In the genomic region with DNA sequence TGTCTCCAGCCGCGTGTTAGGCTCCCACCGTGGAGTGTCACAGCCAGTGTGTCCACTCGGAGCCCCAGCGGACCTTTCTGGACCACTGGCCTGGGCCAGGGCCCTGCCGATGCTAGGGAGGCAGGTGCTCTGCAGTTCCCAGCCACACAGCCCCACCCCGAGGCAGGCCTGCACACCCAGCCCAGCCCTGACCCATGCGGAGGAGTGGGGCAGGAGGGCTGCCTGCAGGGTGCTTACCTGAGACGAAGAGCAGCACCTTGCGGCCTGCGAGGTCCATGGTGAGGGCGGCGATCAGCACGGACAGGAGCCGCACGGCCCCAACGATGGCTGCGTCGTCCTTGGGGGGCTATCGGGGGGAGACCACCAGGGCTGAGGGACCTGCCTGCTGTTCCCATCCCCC, we compare ENCODE assay signal across 25 cellular contexts. TPM values are rescaled to one million over a fixed set of nuclear protein-coding genes. Genes with fewer than 3 reads are reported as not detected.
"Had no signal": no experiment of that assay in that cellular context is flagged by ENCODE, and none has a peak within 500 bp of the region (broad histone marks: within the 10 kb centered on the region; RNA-seq: fewer than 3 reads in every experiment).

No MANE protein-coding gene starts in this region.

- H3K9me3 Mint-ChIP-seq: activated B cell treated with CpG ODN at 0.5 μM for 24 hours; activated CD4-positive, alpha-beta memory T cell treated with anti-CD3 and anti-CD28 coated beads, Interleukin-2, amount 10 ng/mL, durations not matched to agents 7 days and 5 days; activated naive CD8-positive, alpha-beta T cell treated with anti-CD3 and anti-CD28 coated beads, Interleukin-2, amount 10 ng/mL, durations not matched to agents 7 days and 5 days; activated T-cell treated with anti-CD3 and anti-CD28 coated beads, Interleukin-2, amount 50 U/mL, for 24 hours; activated T-helper 2 cell treated with anti-CD3 and anti-CD28 coated beads, Interferon-gamma antibody, Interleukin-2, Interleukin-4, amounts not matched to agents 10 μg/mL and 5 μg/mL and 100 μg/mL, durations not matched to agents 14 hours and 24 hours and 36 hours; memory B cell; naive B cell; neural progenitor cell had no signal

- H3K36me3 Mint-ChIP-seq: activated naive CD8-positive, alpha-beta T cell treated with anti-CD3 and anti-CD28 coated beads, Interleukin-2, amount 10 ng/mL, durations not matched to agents 7 days and 5 days; naive B cell; neural progenitor cell had no signal

- H3K4me3 Mint-ChIP-seq: activated B cell treated with CpG ODN at 0.5 μM for 24 hours; activated CD4-positive, alpha-beta memory T cell treated with anti-CD3 and anti-CD28 coated beads, Interleukin-2, amount 10 ng/mL, durations not matched to agents 7 days and 5 days; activated naive CD8-positive, alpha-beta T cell treated with anti-CD3 and anti-CD28 coated beads, Interleukin-2, amount 10 ng/mL, durations not matched to agents 7 days and 5 days; activated T-cell treated with anti-CD3 and anti-CD28 coated beads, Interleukin-2, amount 50 U/mL, for 24 hours; memory B cell; neural progenitor cell had no signal

- DNase-seq: activated B cell treated with CpG ODN at 0.5 μM for 24 hours; activated CD4-positive, alpha-beta memory T cell treated with anti-CD3 and anti-CD28 coated beads, Interleukin-2, amount 10 ng/mL, durations not matched to agents 7 days and 5 days; activated CD4-positive, alpha-beta T cell treated with anti-CD3 and anti-CD28 coated beads for 48 hours; activated naive CD4-positive, alpha-beta T cell treated with Interleukin-2 at 50 U/mL for 16 hours; activated naive CD8-positive, alpha-beta T cell treated with anti-CD3 and anti-CD28 coated beads, Interleukin-2, amount 10 ng/mL, durations not matched to agents 7 days and 5 days; activated T-cell treated with anti-CD3 and anti-CD28 coated beads, Interleukin-2, amount 50 U/mL, for 24 hours; body of pancreas; dermis blood vessel endothelial cell; effector memory CD4-positive, alpha-beta T cell; heart right ventricle; naive B cell; stimulated activated naive CD8-positive, alpha-beta T cell treated with anti-CD3 and anti-CD28 coated beads, Interleukin-15, Interleukin-2, amounts not matched to agents 100 U/mL and 50 U/mL, for 24 hours; substantia nigra had no signal

- ATAC-seq: body of pancreas; gastroesophageal sphincter; heart right ventricle; stimulated activated naive CD8-positive, alpha-beta T cell treated with anti-CD3 and anti-CD28 coated beads, Interleukin-15, Interleukin-2, amounts not matched to agents 100 U/mL and 50 U/mL, for 24 hours had no signal

- H3K27me3 Mint-ChIP-seq: activated B cell treated with CpG ODN at 0.5 μM for 24 hours; activated CD4-positive, alpha-beta memory T cell treated with anti-CD3 and anti-CD28 coated beads, Interleukin-2, amount 10 ng/mL, durations not matched to agents 7 days and 5 days; activated naive CD8-positive, alpha-beta T cell treated with anti-CD3 and anti-CD28 coated beads, Interleukin-2, amount 10 ng/mL, durations not matched to agents 7 days and 5 days; activated T-cell treated with anti-CD3 and anti-CD28 coated beads, Interleukin-2, amount 50 U/mL, for 24 hours; memory B cell; naive B cell had no signal

- H3K27ac Mint-ChIP-seq: activated B cell treated with CpG ODN at 0.5 μM for 24 hours; activated CD4-positive, alpha-beta memory T cell treated with anti-CD3 and anti-CD28 coated beads, Interleukin-2, amount 10 ng/mL, durations not matched to agents 7 days and 5 days; activated T-helper 2 cell treated with anti-CD3 and anti-CD28 coated beads, Interferon-gamma antibody, Interleukin-2, Interleukin-4, amounts not matched to agents 10 μg/mL and 5 μg/mL and 100 μg/mL, durations not matched to agents 14 hours and 24 hours and 36 hours; memory B cell; neural progenitor cell had no signal

RNA-seq across cellular contexts. Expression of gene MYMK, which starts 51.0 kb away (rescaled TPM):
- total RNA-seq: activated B cell treated with CpG ODN at 0.5 μM for 24 hours; activated CD4-positive, alpha-beta memory T cell treated with anti-CD3 and anti-CD28 coated beads, Interleukin-2, amount 10 ng/mL, durations not matched to agents 7 days and 5 days; activated naive CD8-positive, alpha-beta T cell treated with anti-CD3 and anti-CD28 coated beads, Interleukin-2, amount 10 ng/mL, durations not matched to agents 7 days and 5 days; activated T-helper 2 cell treated with anti-CD3 and anti-CD28 coated beads, Interferon-gamma antibody, Interleukin-2, Interleukin-4, amounts not matched to agents 10 μg/mL and 5 μg/mL and 100 μg/mL, durations not matched to agents 14 hours and 24 hours and 36 hours; body of pancreas; cardiac septum; dermis blood vessel endothelial cell; endothelial cell of umbilical vein; esophagus muscularis mucosa; gastroesophageal sphincter; heart right ventricle; liver; mononuclear cell; osteocyte; prostate gland; right atrium auricular region had no signal
